Comparison of ENCODE assay signal across 18 cellular contexts in genomic region chr4:160143574-160143973, GRCh38.
"Had no signal": no experiment of that assay in that cellular context is flagged by ENCODE, and none has a peak within 500 bp of the region (broad histone marks: within the 10 kb centered on the region; RNA-seq: fewer than 3 reads in every experiment).

No MANE protein-coding gene starts in this region.

- H3K9me3 Mint-ChIP-seq: endodermal cell had no signal

- H3K27me3 Mint-ChIP-seq: naive thymus-derived CD4-positive, alpha-beta T cell had no signal

- H3K9me3 ChIP-seq: left ventricle myocardium inferior, thyroid gland had no signal

- FAIRE-seq: kidney, urothelium cell line had no signal

- DNase-seq: activated CD4-positive, alpha-beta T cell treated with anti-CD3 and anti-CD28 coated beads, Interleukin-2, amount 50 U/mL, for 1 hour; activated CD4-positive, CD25-positive, alpha-beta regulatory T cell treated with anti-CD3 and anti-CD28 coated beads, Interleukin-2, amount 50 U/mL, for 72 hours; activated effector memory CD4-positive, alpha-beta T cell treated with anti-CD3 and anti-CD28 coated beads, Interleukin-2, amount 50 U/mL, for 16 hours; activated naive CD4-positive, alpha-beta T cell treated with anti-CD3 and anti-CD28 coated beads, Interleukin-2, amount 50 U/mL, for 16 hours; activated T-cell treated with anti-CD3 and anti-CD28 coated beads, Interleukin-2, amount 50 U/mL, for 72 hours; aorta; dorsolateral prefrontal cortex; endodermal cell; kidney; left ventricle myocardium inferior; naive thymus-derived CD4-positive, alpha-beta T cell; spleen; stimulated activated CD8-positive, alpha-beta memory T cell treated with anti-CD3 and anti-CD28 coated beads, Interleukin-4, amount 100 ng/mL, for 48 hours; stimulated activated naive CD4-positive, alpha-beta T cell; thyroid gland had no signal

- H3K4me1 Mint-ChIP-seq: naive thymus-derived CD4-positive, alpha-beta T cell had no signal

- H3K27ac ChIP-seq: left ventricle myocardium inferior, parathyroid adenoma, spleen, thyroid gland had no signal

- H3K27me3 ChIP-seq: spleen, thyroid gland had no signal

- H3K4me1 ChIP-seq: left ventricle myocardium inferior, parathyroid adenoma, spleen, thyroid gland had no signal

- H3K27ac Mint-ChIP-seq: activated T-cell treated with anti-CD3 and anti-CD28 coated beads, Interleukin-2, amount 50 U/mL, for 72 hours; endodermal cell; naive thymus-derived CD4-positive, alpha-beta T cell; T-helper 1 cell treated with Interleukin-12 subunit alpha and Interleukin-12 subunit beta and Interleukin-4 antibody, amounts not matched to agents 30 μg/mL and 1 μg/mL, for 36 hours had no signal

- H3K36me3 ChIP-seq: left ventricle myocardium inferior, spleen, thyroid gland had no signal

- H3K4me3 ChIP-seq: dorsolateral prefrontal cortex, left ventricle myocardium inferior, spleen, thyroid gland had no signal

- H3K36me3 Mint-ChIP-seq: naive thymus-derived CD4-positive, alpha-beta T cell had no signal

- H3K4me3 Mint-ChIP-seq: activated T-cell treated with anti-CD3 and anti-CD28 coated beads, Interleukin-2, amount 50 U/mL, for 72 hours; endodermal cell; naive thymus-derived CD4-positive, alpha-beta T cell; T-helper 1 cell treated with Interleukin-12 subunit alpha and Interleukin-12 subunit beta and Interleukin-4 antibody, amounts not matched to agents 30 μg/mL and 1 μg/mL, for 36 hours had no signal
